Comparison of ENCODE assay signal across 8 cellular contexts in genomic region chr7:98283127-98283886, GRCh38. TPM values are rescaled to one million over a fixed set of nuclear protein-coding genes. Genes with fewer than 3 reads are reported as not detected.
DNase-seq lines count a peak whose midpoint lies in the region; ATAC-seq lines count a peak whose summit lies in the region.

No MANE protein-coding gene starts in this region.

- H3K27me3 Mint-ChIP-seq in activated CD4-positive, alpha-beta T cell treated with anti-CD3 and anti-CD28 coated beads, Interleukin-2, amount 10 ng/mL, durations not matched to agents 24 days and 14 days: no peaks in the 10 kb centered on the region
- H3K27me3 Mint-ChIP-seq in activated T-helper 17 cell treated with anti-CD3 and anti-CD28 coated beads, Interleukin-2, amount 50 U/mL, for 72 hours: no peaks in the 10 kb centered on the region

- no peaks in the 10 kb centered on the region for H3K9me3 Mint-ChIP-seq in activated CD4-positive, alpha-beta T cell treated with anti-CD3 and anti-CD28 coated beads, Interleukin-2, amount 10 ng/mL, durations not matched to agents 24 days and 14 days
- no peaks in the 10 kb centered on the region for H3K9me3 Mint-ChIP-seq in activated T-helper 17 cell treated with anti-CD3 and anti-CD28 coated beads, Interleukin-2, amount 50 U/mL, for 72 hours

- H3K27ac Mint-ChIP-seq in activated CD4-positive, alpha-beta T cell treated with anti-CD3 and anti-CD28 coated beads, Interleukin-2, amount 10 ng/mL, durations not matched to agents 24 days and 14 days: peak overlapping the region; percentile 41
- peak overlapping the region; percentile 83 for H3K27ac Mint-ChIP-seq in activated T-helper 17 cell treated with anti-CD3 and anti-CD28 coated beads, Interleukin-2, amount 50 U/mL, for 72 hours

- H3K4me3 ChIP-seq in skeletal muscle cell (ENCODE audit: low read depth, low read length): peak overlapping the region; percentile 89

- no peak for ATAC-seq in activated T-helper 17 cell treated with anti-CD3 and anti-CD28 coated beads, Interleukin-2, amount 50 U/mL, for 72 hours (replicated peaks)
- ATAC-seq in left ventricle myocardium superior (peak; percentile 0), GM21528 (IDR thresholded peaks at IDR 0.05; ENCODE audit: low FRiP score, unreplicated experiment) (no peak)

- H3K4me3 Mint-ChIP-seq in activated CD4-positive, alpha-beta T cell treated with anti-CD3 and anti-CD28 coated beads, Interleukin-2, amount 10 ng/mL, durations not matched to agents 24 days and 14 days: peak overlapping the region; percentile 87
- peak overlapping the region; percentile 84 for H3K4me3 Mint-ChIP-seq in activated T-helper 17 cell treated with anti-CD3 and anti-CD28 coated beads, Interleukin-2, amount 50 U/mL, for 72 hours

- H3K4me1 Mint-ChIP-seq in activated CD4-positive, alpha-beta T cell treated with anti-CD3 and anti-CD28 coated beads, Interleukin-2, amount 10 ng/mL, durations not matched to agents 24 days and 14 days: peaks cover 19% of the 10 kb centered on the region
- H3K4me1 Mint-ChIP-seq in activated T-helper 17 cell treated with anti-CD3 and anti-CD28 coated beads, Interleukin-2, amount 50 U/mL, for 72 hours: peaks cover 12% of the 10 kb centered on the region

- no peak for DNase-seq in activated CD4-positive, alpha-beta T cell treated with anti-CD3 and anti-CD28 coated beads, Interleukin-2, amount 10 ng/mL, durations not matched to agents 24 days and 14 days
- no peak for DNase-seq in activated CD4-positive, alpha-beta T cell treated with anti-CD3 and anti-CD28 coated beads for 4 hours
- DNase-seq in left ventricle myocardium superior (peak; percentile 51), skeletal muscle cell (ENCODE audit: low read depth) (no peak), NCI-H1092 (lab: John Stamatoyannopoulos, UW) (no peak)
- no peak for DNase-seq in stimulated activated CD4-positive, alpha-beta T cell treated with anti-CD3 and anti-CD28 coated beads, Interleukin-4, amount 100 ng/mL, for 1 hour

- intact Hi-C loops in activated CD4-positive, alpha-beta T cell treated with anti-CD3 and anti-CD28 coated beads, Interleukin-2, amount 10 ng/mL, durations not matched to agents 24 days and 14 days (cut with micrococcal nuclease): loop anchor here (5.0 to 10.0 kb wide), 2 partner anchors 121 to 594 kb away; partner anchors contain the start of genes BAIAP2L1 and TRRAP
- intact Hi-C loops in left ventricle myocardium superior (cut with micrococcal nuclease): no loop called here

- peaks cover 9% of the 10 kb centered on the region for H3K36me3 Mint-ChIP-seq in activated CD4-positive, alpha-beta T cell treated with anti-CD3 and anti-CD28 coated beads, Interleukin-2, amount 10 ng/mL, durations not matched to agents 24 days and 14 days (ENCODE audit: low read depth)
- H3K36me3 Mint-ChIP-seq in activated T-helper 17 cell treated with anti-CD3 and anti-CD28 coated beads, Interleukin-2, amount 50 U/mL, for 72 hours (ENCODE audit: low read depth): peaks cover 9% of the 10 kb centered on the region

RNA-seq across cellular contexts. Expression of gene BRI3, which starts 1.8 kb away (rescaled TPM):
- 66.8 and 70.3 TPM in 2 replicates for total RNA-seq in activated CD4-positive, alpha-beta T cell treated with anti-CD3 and anti-CD28 coated beads, Interleukin-2, amount 10 ng/mL, durations not matched to agents 24 days and 14 days
- total RNA-seq in activated T-helper 17 cell treated with anti-CD3 and anti-CD28 coated beads, Interleukin-2, amount 50 U/mL, for 72 hours: 10 to 100 TPM; 48.2 to 52.6 TPM
- 269 TPM for total RNA-seq in left ventricle myocardium superior

RNA-seq across cellular contexts. Expression of gene TECPR1, which starts 31.3 kb away (rescaled TPM):
- 43.1 and 47.8 TPM in 2 replicates for total RNA-seq in activated CD4-positive, alpha-beta T cell treated with anti-CD3 and anti-CD28 coated beads, Interleukin-2, amount 10 ng/mL, durations not matched to agents 24 days and 14 days
- total RNA-seq in activated T-helper 17 cell treated with anti-CD3 and anti-CD28 coated beads, Interleukin-2, amount 50 U/mL, for 72 hours: 10 to 100 TPM; 29.0 to 37.1 TPM
- 25.2 TPM for total RNA-seq in left ventricle myocardium superior
